ENCODE assay signal across 13 cellular contexts in the genomic region with DNA sequence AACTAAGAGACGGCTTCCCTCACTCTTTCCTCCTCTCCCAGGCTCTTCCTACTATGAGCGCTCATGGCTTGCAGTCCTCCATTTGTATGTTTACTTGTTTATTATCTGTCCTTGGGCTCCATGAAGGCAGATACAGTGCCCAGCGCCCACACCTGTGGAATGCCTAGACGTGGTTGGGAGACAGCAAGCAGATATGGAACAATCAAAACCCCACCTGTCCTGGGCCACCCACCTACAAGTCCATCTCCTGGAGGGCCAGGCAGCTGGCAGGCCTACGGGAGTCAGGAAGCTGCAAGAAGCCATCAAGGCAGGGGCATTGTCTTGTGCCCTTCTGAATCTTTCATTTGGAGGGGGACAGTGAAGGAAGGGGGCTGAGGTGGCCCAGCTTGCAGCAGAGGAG.
A peak's percentile ranks its signal among the peaks of the same experiment; 100 is the strongest.
DNase-seq lines count a peak whose midpoint lies in the region; ATAC-seq, FAIRE-seq and TF ChIP-seq lines count a peak whose summit lies in the region.
"Had no signal": no experiment of that assay in that cellular context is flagged by ENCODE, and none has a peak within 500 bp of the region (broad histone marks: within the 10 kb centered on the region; RNA-seq: fewer than 3 reads in every experiment).

No MANE protein-coding gene starts in this region.

- peak overlapping the region; percentile 81 for H3K4me3 Mint-ChIP-seq in activated T-cell treated with anti-CD3 and anti-CD28 coated beads, Interleukin-2, amount 50 U/mL, for 4 hours
- peak overlapping the region; percentile 71 for H3K4me3 Mint-ChIP-seq in activated CD8-positive, alpha-beta T cell treated with anti-CD3 and anti-CD28 coated beads for 36 hours
- peak overlapping the region; percentile 25 to 78 for H3K4me3 Mint-ChIP-seq in stimulated activated naive CD8-positive, alpha-beta T cell treated with anti-CD3 and anti-CD28 coated beads, Interleukin-15, amount 100 ng/mL, for 72 hours

- peaks cover 61% of the 10 kb centered on the region for H3K4me1 Mint-ChIP-seq in activated T-cell treated with anti-CD3 and anti-CD28 coated beads, Interleukin-2, amount 50 U/mL, for 4 hours (ENCODE audit: low read depth)
- peaks cover 43% of the 10 kb centered on the region for H3K4me1 Mint-ChIP-seq in activated CD8-positive, alpha-beta T cell treated with anti-CD3 and anti-CD28 coated beads for 36 hours (ENCODE audit: low read depth)
- peaks cover 51% of the 10 kb centered on the region for H3K4me1 Mint-ChIP-seq in stimulated activated naive CD8-positive, alpha-beta T cell treated with anti-CD3 and anti-CD28 coated beads, Interleukin-15, amount 100 ng/mL, for 72 hours

- H3K36me3 Mint-ChIP-seq in activated T-cell treated with anti-CD3 and anti-CD28 coated beads, Interleukin-2, amount 50 U/mL, for 4 hours (ENCODE audit: insufficient read depth), result peaks cover 3% of the 10 kb centered on the region
- H3K36me3 Mint-ChIP-seq in activated CD8-positive, alpha-beta T cell treated with anti-CD3 and anti-CD28 coated beads for 36 hours (ENCODE audit: low read depth), result no peaks in the 10 kb centered on the region

- no peak overlapping the region for H3K27ac Mint-ChIP-seq in activated CD8-positive, alpha-beta T cell treated with anti-CD3 and anti-CD28 coated beads for 36 hours
- H3K27ac Mint-ChIP-seq in stimulated activated naive CD8-positive, alpha-beta T cell treated with anti-CD3 and anti-CD28 coated beads, Interleukin-15, amount 100 ng/mL, for 72 hours, result no peak overlapping the region

- no peaks in the 10 kb centered on the region for H3K27me3 Mint-ChIP-seq in activated T-cell treated with anti-CD3 and anti-CD28 coated beads, Interleukin-2, amount 50 U/mL, for 4 hours (ENCODE audit: low read depth)
- H3K27me3 Mint-ChIP-seq in activated CD8-positive, alpha-beta T cell treated with anti-CD3 and anti-CD28 coated beads for 36 hours, result no peaks in the 10 kb centered on the region
- no peaks in the 10 kb centered on the region for H3K27me3 Mint-ChIP-seq in stimulated activated naive CD8-positive, alpha-beta T cell treated with anti-CD3 and anti-CD28 coated beads, Interleukin-15, amount 100 ng/mL, for 72 hours

- TF ChIP-seq EP300 in upper lobe of left lung (IDR thresholded peaks at IDR 0.05), result no peak

- H3K27ac ChIP-seq in upper lobe of left lung, result no peak overlapping the region

- TF ChIP-seq CTCF in activated CD8-positive, alpha-beta T cell treated with anti-CD3 and anti-CD28 coated beads for 36 hours (IDR thresholded peaks at IDR 0.05), result no peak
- TF ChIP-seq CTCF in upper lobe of left lung (IDR thresholded peaks at IDR 0.05), result no peak

- no peak for ATAC-seq in activated T-cell treated with anti-CD3 and anti-CD28 coated beads, Interleukin-2, amount 50 U/mL, for 4 hours
- no peak for ATAC-seq in activated CD8-positive, alpha-beta T cell treated with anti-CD3 and anti-CD28 coated beads for 36 hours
- no peak for ATAC-seq in stimulated activated naive CD8-positive, alpha-beta T cell treated with anti-CD3 and anti-CD28 coated beads, Interleukin-15, amount 100 ng/mL, for 72 hours
- ATAC-seq in upper lobe of left lung (ENCODE audit: low FRiP score in 2 of 2), result no peak

- POLR2A ChIA-PET in activated CD8-positive, alpha-beta T cell treated with anti-CD3 and anti-CD28 coated beads for 36 hours (lab: Charles Lee), result no interaction called here

- DNase-seq in activated T-cell treated with anti-CD3 and anti-CD28 coated beads, Interleukin-2, amount 50 U/mL, for 4 hours, result no peak
- DNase-seq in activated T-cell treated with anti-CD3 and anti-CD28 coated beads for 4 hours, result no peak
- DNase-seq in activated CD8-positive, alpha-beta T cell treated with anti-CD3 and anti-CD28 coated beads for 36 hours, result no peak
- DNase-seq in stimulated activated naive CD8-positive, alpha-beta T cell treated with anti-CD3 and anti-CD28 coated beads, Interleukin-15, amount 100 ng/mL, for 72 hours, result no peak
- DNase-seq in H54 (ENCODE audit: insufficient read length, low spot score), result no peak
- DNase-seq in AG08396 (ENCODE audit: low spot score), result no peak
- DNase-seq in upper lobe of left lung, result no peak
- DNase-seq: activated naive CD4-positive, alpha-beta T cell; cortex of kidney; NCI-H1092; NCI-H524 treated with DMSO at 0.1 percent for 48 hours; stimulated activated CD4-positive, alpha-beta T cell treated with anti-CD3 and anti-CD28 coated beads, Interleukin-4, amount 100 ng/mL, for 1 hour had no signal

- TF ChIP-seq POLR2A in H54 (IDR thresholded peaks at IDR 0.05; ENCODE audit: low read depth, low read length) (no peak), upper lobe of left lung (IDR thresholded peaks at IDR 0.05) (no peak)

- H3K36me3 ChIP-seq in upper lobe of left lung, result no peaks in the 10 kb centered on the region

- 85 to 91% methylated on average over 4 to 5 of the region's 5 CpGs for whole genome bisulfite sequencing in upper lobe of left lung, 2 donors

- no peak for FAIRE-seq in H54 (lab: Jason Lieb, UNC)

- H3K27me3 ChIP-seq in upper lobe of left lung, result no peaks in the 10 kb centered on the region

- no peaks in the 10 kb centered on the region for H3K9me3 Mint-ChIP-seq in activated T-cell treated with anti-CD3 and anti-CD28 coated beads, Interleukin-2, amount 50 U/mL, for 4 hours
- H3K9me3 Mint-ChIP-seq in activated CD8-positive, alpha-beta T cell treated with anti-CD3 and anti-CD28 coated beads for 36 hours, result no peaks in the 10 kb centered on the region
- H3K9me3 Mint-ChIP-seq in stimulated activated naive CD8-positive, alpha-beta T cell treated with anti-CD3 and anti-CD28 coated beads, Interleukin-15, amount 100 ng/mL, for 72 hours, result no peaks in the 10 kb centered on the region

- H3K9me3 ChIP-seq in iPS-18c (ENCODE audit: control insufficient read depth, insufficient read depth, low read length) (no peaks in the 10 kb centered on the region), upper lobe of left lung (no peaks in the 10 kb centered on the region)

- intact Hi-C loops in activated CD8-positive, alpha-beta T cell treated with anti-CD3 and anti-CD28 coated beads for 36 hours (cut with micrococcal nuclease), result no loop called here

- CTCF ChIA-PET in activated CD8-positive, alpha-beta T cell treated with anti-CD3 and anti-CD28 coated beads for 36 hours (lab: Charles Lee), result interaction anchor here (1.2 to 2.5 kb wide), 4 partner anchors 13 to 493 kb away, joined by 3 to 10 read pairs (median 6); no protein-coding TSS in a partner anchor

- H3K4me1 ChIP-seq in upper lobe of left lung, result peaks cover 40 to 47% (median 42%) of the 10 kb centered on the region in 4 donors

- H3K4me3 ChIP-seq in iPS-18c (ENCODE audit: insufficient read depth, low read depth, low read length) (0 out of 2 replicates have a peak overlapping the region, but pooled peaks have one; percentile 36), upper lobe of left lung (no peak overlapping the region)
